1 cellular context compared by ENCODE assay signal in genomic region chr3:125163739-125164601, GRCh38.
TF ChIP-seq lines count a peak whose summit lies in the region.

No MANE protein-coding gene starts in this region.

TF ChIP-seq in GM23338, 12 proteins besides CTCF, POLR2A, EP300 and RAD21 (continued from another document):
- TF ChIP-seq ETS1 (IDR thresholded peaks at IDR 0.05) (no peak), EZH2 (IDR thresholded peaks at IDR 0.05; ENCODE audit: low read depth, unreplicated experiment) (no peak), POLR2AphosphoS5 (IDR thresholded peaks at IDR 0.05; ENCODE audit: low read depth) (no peak), EZH2phosphoT487 (IDR thresholded peaks at IDR 0.05; ENCODE audit: unreplicated experiment) (no peak), ZNF114 (CRISPR knock-in tag; IDR thresholded peaks at IDR 0.05) (no peak), ZNF331 (CRISPR knock-in tag; IDR thresholded peaks at IDR 0.05; ENCODE audit: low read depth) (no peak), CREB1 (CRISPR knock-in tag; IDR thresholded peaks at IDR 0.05; ENCODE audit: low read depth) (no peak)
- TF ChIP-seq, protein P1, sequence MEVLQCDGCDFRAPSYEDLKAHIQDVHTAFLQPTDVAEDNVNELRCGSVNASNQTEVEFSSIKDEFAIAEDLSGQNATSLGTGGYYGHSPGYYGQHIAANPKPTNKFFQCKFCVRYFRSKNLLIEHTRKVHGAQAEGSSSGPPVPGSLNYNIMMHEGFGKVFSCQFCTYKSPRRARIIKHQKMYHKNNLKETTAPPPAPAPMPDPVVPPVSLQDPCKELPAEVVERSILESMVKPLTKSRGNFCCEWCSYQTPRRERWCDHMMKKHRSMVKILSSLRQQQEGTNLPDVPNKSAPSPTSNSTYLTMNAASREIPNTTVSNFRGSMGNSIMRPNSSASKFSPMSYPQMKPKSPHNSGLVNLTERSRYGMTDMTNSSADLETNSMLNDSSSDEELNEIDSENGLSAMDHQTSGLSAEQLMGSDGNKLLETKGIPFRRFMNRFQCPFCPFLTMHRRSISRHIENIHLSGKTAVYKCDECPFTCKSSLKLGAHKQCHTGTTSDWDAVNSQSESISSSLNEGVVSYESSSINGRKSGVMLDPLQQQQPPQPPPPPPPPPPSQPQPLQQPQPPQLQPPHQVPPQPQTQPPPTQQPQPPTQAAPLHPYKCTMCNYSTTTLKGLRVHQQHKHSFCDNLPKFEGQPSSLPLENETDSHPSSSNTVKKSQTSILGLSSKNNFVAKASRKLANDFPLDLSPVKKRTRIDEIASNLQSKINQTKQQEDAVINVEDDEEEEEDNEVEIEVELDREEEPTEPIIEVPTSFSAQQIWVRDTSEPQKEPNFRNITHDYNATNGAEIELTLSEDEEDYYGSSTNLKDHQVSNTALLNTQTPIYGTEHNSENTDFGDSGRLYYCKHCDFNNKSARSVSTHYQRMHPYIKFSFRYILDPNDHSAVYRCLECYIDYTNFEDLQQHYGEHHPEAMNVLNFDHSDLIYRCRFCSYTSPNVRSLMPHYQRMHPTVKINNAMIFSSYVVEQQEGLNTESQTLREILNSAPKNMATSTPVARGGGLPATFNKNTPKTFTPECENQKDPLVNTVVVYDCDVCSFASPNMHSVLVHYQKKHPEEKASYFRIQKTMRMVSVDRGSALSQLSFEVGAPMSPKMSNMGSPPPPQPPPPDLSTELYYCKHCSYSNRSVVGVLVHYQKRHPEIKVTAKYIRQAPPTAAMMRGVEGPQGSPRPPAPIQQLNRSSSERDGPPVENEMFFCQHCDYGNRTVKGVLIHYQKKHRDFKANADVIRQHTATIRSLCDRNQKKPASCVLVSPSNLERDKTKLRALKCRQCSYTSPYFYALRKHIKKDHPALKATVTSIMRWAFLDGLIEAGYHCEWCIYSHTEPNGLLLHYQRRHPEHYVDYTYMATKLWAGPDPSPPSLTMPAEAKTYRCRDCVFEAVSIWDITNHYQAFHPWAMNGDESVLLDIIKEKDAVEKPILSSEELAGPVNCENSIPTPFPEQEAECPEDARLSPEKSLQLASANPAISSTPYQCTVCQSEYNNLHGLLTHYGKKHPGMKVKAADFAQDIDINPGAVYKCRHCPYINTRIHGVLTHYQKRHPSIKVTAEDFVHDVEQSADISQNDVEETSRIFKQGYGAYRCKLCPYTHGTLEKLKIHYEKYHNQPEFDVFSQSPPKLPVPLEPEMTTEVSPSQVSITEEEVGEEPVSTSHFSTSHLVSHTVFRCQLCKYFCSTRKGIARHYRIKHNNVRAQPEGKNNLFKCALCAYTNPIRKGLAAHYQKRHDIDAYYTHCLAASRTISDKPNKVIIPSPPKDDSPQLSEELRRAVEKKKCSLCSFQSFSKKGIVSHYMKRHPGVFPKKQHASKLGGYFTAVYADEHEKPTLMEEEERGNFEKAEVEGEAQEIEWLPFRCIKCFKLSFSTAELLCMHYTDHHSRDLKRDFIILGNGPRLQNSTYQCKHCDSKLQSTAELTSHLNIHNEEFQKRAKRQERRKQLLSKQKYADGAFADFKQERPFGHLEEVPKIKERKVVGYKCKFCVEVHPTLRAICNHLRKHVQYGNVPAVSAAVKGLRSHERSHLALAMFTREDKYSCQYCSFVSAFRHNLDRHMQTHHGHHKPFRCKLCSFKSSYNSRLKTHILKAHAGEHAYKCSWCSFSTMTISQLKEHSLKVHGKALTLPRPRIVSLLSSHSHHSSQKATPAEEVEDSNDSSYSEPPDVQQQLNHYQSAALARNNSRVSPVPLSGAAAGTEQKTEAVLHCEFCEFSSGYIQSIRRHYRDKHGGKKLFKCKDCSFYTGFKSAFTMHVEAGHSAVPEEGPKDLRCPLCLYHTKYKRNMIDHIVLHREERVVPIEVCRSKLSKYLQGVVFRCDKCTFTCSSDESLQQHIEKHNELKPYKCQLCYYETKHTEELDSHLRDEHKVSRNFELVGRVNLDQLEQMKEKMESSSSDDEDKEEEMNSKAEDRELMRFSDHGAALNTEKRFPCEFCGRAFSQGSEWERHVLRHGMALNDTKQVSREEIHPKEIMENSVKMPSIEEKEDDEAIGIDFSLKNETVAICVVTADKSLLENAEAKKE (CRISPR knock-in tag; IDR thresholded peaks at IDR 0.05) = no peak
